In the genomic region with DNA sequence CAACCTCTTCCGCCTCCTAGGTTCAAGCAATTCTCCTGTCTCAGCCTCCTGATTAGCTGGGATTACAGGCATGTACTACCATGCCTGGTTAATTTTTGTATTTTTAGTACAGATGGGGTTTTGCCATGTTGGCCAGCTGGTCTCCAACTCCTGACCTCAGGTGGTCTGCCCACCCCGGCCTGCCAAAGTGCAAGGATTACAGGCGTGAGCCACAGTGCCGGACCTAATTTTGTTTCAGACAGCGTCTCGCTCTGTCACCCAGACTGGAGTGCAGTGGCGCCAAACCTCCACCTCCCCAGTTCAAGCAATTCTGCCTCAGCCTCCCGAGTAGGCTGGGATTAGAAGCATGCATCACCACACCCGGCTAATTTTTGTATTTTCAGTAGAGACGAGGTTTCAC, we compare ENCODE assay signal across 2 cellular contexts.
A peak's percentile ranks its signal among the peaks of the same experiment; 100 is the strongest.
TF ChIP-seq lines count a peak whose summit lies in the region.

No MANE protein-coding gene starts in this region.

TF ChIP-seq in K562, 482 proteins besides CTCF, POLR2A, EP300 and RAD21:
- TF ChIP-seq POLR2G (IDR thresholded peaks at IDR 0.05; ENCODE audit: low read depth, low read length), result 0 out of 2 replicates have a peak, but pooled peaks have one; percentile 25

TF ChIP-seq in HepG2, 621 proteins besides CTCF, POLR2A, EP300 and RAD21:
- TF ChIP-seq AGO2 (optimal IDR thresholded peaks at IDR 0.05; ENCODE audit: low read depth, low read length), result peak; percentile 21
